Comparison of ENCODE assay signal across 5 cellular contexts in genomic region chr3:146269271-146269670, GRCh38.
"Had no signal": no experiment of that assay in that cellular context is flagged by ENCODE, and none has a peak within 500 bp of the region (broad histone marks: within the 10 kb centered on the region; RNA-seq: fewer than 3 reads in every experiment).

No MANE protein-coding gene starts in this region.

- DNase-seq: GM23248, GOT3, H7, KBM-7 had no signal

- H3K4me3 ChIP-seq: GM23248, HAP-1 had no signal

- H3K36me3 ChIP-seq: HAP-1 had no signal

- H3K9me3 ChIP-seq: HAP-1 had no signal
